In the genomic region with DNA sequence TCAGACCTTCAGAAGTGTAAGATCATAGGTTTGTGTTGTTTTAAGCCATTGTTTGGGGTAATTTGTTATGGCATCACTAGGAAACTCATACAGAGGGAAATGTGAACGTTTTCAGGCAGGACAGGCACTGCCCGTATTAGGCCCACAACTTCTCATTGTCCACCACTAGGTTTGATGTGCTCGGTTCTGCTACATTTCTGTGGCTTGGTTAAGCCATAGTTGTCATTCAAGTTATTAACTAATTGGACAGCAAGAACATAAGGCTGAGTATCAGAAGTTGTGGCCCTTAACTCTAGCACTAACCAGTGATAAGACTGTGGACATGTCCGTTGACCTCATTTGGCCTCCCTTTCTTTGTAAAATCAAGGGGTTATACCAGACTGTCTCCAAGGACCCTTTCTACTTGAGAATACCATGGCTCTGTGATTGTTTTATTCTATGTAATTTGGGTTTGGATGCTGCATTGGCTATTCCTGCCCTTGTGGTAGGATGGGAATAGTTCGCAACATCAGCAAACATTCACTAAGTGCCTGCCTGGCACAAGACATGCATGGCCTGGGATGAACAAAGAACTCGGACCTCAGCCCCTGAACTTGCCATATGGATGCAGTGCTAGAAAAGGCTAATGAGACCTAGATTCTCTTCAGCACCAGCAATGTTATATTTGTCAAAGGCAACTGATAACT, we compare ENCODE assay signal across 33 cellular contexts.
"Had no signal": no experiment of that assay in that cellular context is flagged by ENCODE, and none has a peak within 500 bp of the region (broad histone marks: within the 10 kb centered on the region; RNA-seq: fewer than 3 reads in every experiment).

No MANE protein-coding gene starts in this region.

- H3K9me3 ChIP-seq: adrenal gland, ascending aorta, body of pancreas, breast epithelium had no signal

- H3K27me3 ChIP-seq: adrenal gland, ascending aorta, body of pancreas, brain microvascular endothelial cell, breast epithelium, cardiac muscle cell had no signal

- H3K27ac ChIP-seq: adrenal gland, ascending aorta, body of pancreas, brain microvascular endothelial cell, breast epithelium, cardiac muscle cell had no signal

- H3K4me1 ChIP-seq: adrenal gland, ascending aorta, body of pancreas, breast epithelium had no signal

- FAIRE-seq: astrocyte, bronchial epithelial cell had no signal

- H3K36me3 ChIP-seq: adrenal gland, ascending aorta, brain microvascular endothelial cell, breast epithelium, cardiac muscle cell had no signal

- DNase-seq: activated effector memory CD4-positive, alpha-beta T cell treated with anti-CD3 and anti-CD28 coated beads, Interleukin-2, amount 50 U/mL, for 16 hours; activated effector memory CD4-positive, alpha-beta T cell treated with Interleukin-2 at 50 U/mL for 16 hours; activated gamma-delta T cell; activated gamma-delta T cell treated with Interleukin-2 at 50 U/mL for 16 hours; activated naive CD4-positive, alpha-beta T cell; activated naive CD4-positive, alpha-beta T cell treated with anti-CD3 and anti-CD28 coated beads for 36 hours; activated naive CD4-positive, alpha-beta T cell treated with anti-CD3 and anti-CD28 coated beads, Interleukin-2, amount 10 ng/mL, durations not matched to agents 7 days and 5 days; activated naive CD4-positive, alpha-beta T cell treated with Interleukin-2 at 50 U/mL for 16 hours; activated naive CD8-positive, alpha-beta T cell treated with anti-CD3 and anti-CD28 coated beads for 36 hours; activated naive CD8-positive, alpha-beta T cell treated with anti-CD3 and anti-CD28 coated beads, Interleukin-2, amount 10 ng/mL, durations not matched to agents 7 days and 5 days; activated naive CD8-positive, alpha-beta T cell treated with anti-CD3 and anti-CD28 coated beads, Interleukin-2, amount 50 U/mL, for 24 hours; activated T-cell treated with anti-CD3 and anti-CD28 coated beads, Interleukin-2, amount 50 U/mL, for 1 hour; activated T-cell treated with anti-CD3 and anti-CD28 coated beads, Interleukin-2, amount 50 U/mL, for 24 hours; activated T-cell treated with anti-CD3 and anti-CD28 coated beads, Interleukin-2, amount 50 U/mL, for 4 hours; activated T-cell treated with anti-CD3 and anti-CD28 coated beads, Interleukin-2, amount 50 U/mL, for 48 hours; activated T-cell treated with anti-CD3 and anti-CD28 coated beads, Interleukin-2, amount 50 U/mL, for 72 hours; adrenal gland; amniotic stem cell; amygdala; anterior cingulate cortex; aorta; body of pancreas; brain microvascular endothelial cell; caudate nucleus; central memory CD4-positive, alpha-beta T cell; cerebellar nuclear complex had no signal

- H3K4me3 ChIP-seq: adrenal gland, ascending aorta, body of pancreas, breast epithelium, cardiac muscle cell had no signal

- ATAC-seq: activated naive CD4-positive, alpha-beta T cell treated with anti-CD3 and anti-CD28 coated beads, Interleukin-2, amount 50 U/mL, for 72 hours; activated naive CD8-positive, alpha-beta T cell treated with anti-CD3 and anti-CD28 coated beads, Interleukin-2, amount 50 U/mL, for 24 hours; activated T-cell treated with anti-CD3 and anti-CD28 coated beads, Interleukin-2, amount 50 U/mL, for 4 hours; activated T-cell treated with anti-CD3 and anti-CD28 coated beads, Interleukin-2, amount 50 U/mL, for 72 hours; activated T-helper 17 cell treated with anti-CD3 and anti-CD28 coated beads, Interleukin-2, amount 50 U/mL, for 72 hours; body of pancreas had no signal
